In the genomic region with DNA sequence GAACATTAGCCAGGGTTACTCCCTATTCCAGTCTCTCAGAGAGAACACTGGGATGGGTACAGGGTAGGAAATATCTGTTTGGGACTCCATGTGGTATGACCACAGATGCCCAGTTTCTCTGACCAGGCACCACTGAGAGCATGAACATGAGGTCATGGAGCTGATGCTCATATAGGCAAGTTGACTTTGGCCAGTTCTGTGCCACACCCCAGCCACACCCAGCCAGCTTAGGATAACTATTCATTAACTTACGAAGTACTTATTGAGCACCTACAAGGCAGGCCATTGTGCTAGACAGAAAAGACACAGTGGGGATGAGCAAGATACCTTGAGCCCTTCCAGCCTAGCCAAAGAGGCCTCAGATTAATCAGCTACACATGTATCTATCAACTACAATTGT, we compare ENCODE assay signal across 16 cellular contexts.
"Had no signal": no experiment of that assay in that cellular context is flagged by ENCODE, and none has a peak within 500 bp of the region (broad histone marks: within the 10 kb centered on the region; RNA-seq: fewer than 3 reads in every experiment).

No MANE protein-coding gene starts in this region.

- H3K27me3 ChIP-seq: esophagus squamous epithelium, uterus had no signal

- H3K36me3 ChIP-seq: esophagus squamous epithelium, neutrophil, uterus had no signal

- H3K4me1 ChIP-seq: esophagus squamous epithelium, uterus had no signal

- H3K4me2 ChIP-seq: smooth muscle cell had no signal

- ATAC-seq: left cardiac atrium; naive thymus-derived CD8-positive, alpha-beta T cell; right cardiac atrium had no signal

- DNase-seq: effector memory CD4-positive, alpha-beta T cell; esophagus squamous epithelium; foreskin fibroblast; kidney; left cardiac atrium; mesendoderm; naive thymus-derived CD8-positive, alpha-beta T cell; right cardiac atrium; stimulated activated CD4-positive, alpha-beta T cell treated with anti-CD3 and anti-CD28 coated beads, Interleukin-2, amount 100 ng/mL, for 48 hours; stimulated activated naive CD4-positive, alpha-beta T cell treated with Interleukin-2 at 50 U/mL for 16 hours; trophoblast cell; uterus had no signal

- H3K4me3 Mint-ChIP-seq: naive thymus-derived CD8-positive, alpha-beta T cell had no signal

- H3K9me3 ChIP-seq: neutrophil, uterus had no signal

- H3K27ac Mint-ChIP-seq: naive thymus-derived CD8-positive, alpha-beta T cell; progenitor cell of endocrine pancreas had no signal

- H3K27ac ChIP-seq: epithelial cell of prostate, esophagus squamous epithelium, neutrophil, uterus had no signal

- H3K4me3 ChIP-seq: esophagus squamous epithelium, smooth muscle cell, uterus had no signal
